1 cellular context compared by ENCODE assay signal in the genomic region with DNA sequence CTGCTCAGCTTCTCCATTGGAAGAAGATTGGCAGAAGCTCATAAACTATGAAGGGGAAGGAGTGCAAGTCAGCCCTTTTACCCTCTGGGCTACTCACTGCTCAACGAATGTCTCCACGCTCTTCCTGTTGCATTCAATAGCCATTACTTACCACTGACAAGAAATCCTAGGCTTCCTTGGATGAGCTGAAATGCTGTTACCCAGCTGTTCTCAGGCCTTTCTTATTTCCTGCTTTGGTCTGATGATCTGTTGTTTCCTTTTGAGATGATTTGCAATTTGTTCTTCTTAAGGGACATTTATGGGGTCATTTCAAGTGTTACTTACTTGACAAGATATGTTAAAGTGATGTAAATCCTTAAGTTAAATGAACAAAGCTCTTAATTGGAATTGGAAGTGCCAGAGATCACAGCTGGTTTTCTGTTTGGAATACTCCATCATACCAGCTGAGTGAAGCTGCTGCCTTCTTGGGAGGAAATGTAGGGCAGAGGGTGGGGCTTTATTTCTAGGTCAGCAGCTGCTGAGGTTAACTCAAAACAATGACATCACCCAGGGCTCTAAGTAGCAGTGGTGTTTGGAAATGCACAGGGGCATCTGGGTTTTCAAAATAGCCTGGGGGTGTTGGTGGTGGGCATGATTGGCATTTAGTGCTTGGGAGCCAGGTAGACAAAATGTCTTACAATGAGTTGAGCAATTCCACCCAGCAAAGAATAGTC.
TF ChIP-seq lines count a peak whose summit lies in the region.

No MANE protein-coding gene starts in this region.

TF ChIP-seq in HEK293, 187 proteins besides CTCF, POLR2A, EP300 and RAD21 (continued from another document and continues in another):
- TF ChIP-seq ZNF280D (tag by site-specific recombination; IDR thresholded peaks at IDR 0.05) (no peak), ZFP41 (tag by site-specific recombination; IDR thresholded peaks at IDR 0.05; ENCODE audit: borderline replicate concordance) (no peak), ZNF704 (tag by site-specific recombination; IDR thresholded peaks at IDR 0.05) (no peak), ZNF391 (tag by site-specific recombination; IDR thresholded peaks at IDR 0.05; ENCODE audit: borderline replicate concordance, low read depth) (no peak), PRDM10 (tag by site-specific recombination; IDR thresholded peaks at IDR 0.05) (peak; percentile 78), ZNF404 (tag by site-specific recombination; IDR thresholded peaks at IDR 0.05) (no peak), ZNF629 (tag by site-specific recombination; IDR thresholded peaks at IDR 0.05) (peak; percentile 87), HOXA7 (CRISPR knock-in tag; IDR thresholded peaks at IDR 0.05; ENCODE audit: borderline replicate concordance) (no peak), KLF1 (tag by site-specific recombination; IDR thresholded peaks at IDR 0.05) (peak; percentile 72; the same call in 1 of the 2 replicates), ZNF311 (tag by site-specific recombination; IDR thresholded peaks at IDR 0.05; ENCODE audit: borderline replicate concordance) (no peak), ZNF585B (tag by site-specific recombination; IDR thresholded peaks at IDR 0.05) (peak; percentile 34; the same call in 1 of the 2 replicates), ZIC2 (tag by site-specific recombination; IDR thresholded peaks at IDR 0.05) (no peak), ZNF202 (tag by site-specific recombination; IDR thresholded peaks at IDR 0.05; ENCODE audit: borderline replicate concordance) (no peak), ZNF513 (tag by site-specific recombination; IDR thresholded peaks at IDR 0.05) (no peak), KLF9 (tag by site-specific recombination; IDR thresholded peaks at IDR 0.05; ENCODE audit: low read depth) (0 out of 2 replicates have a peak, but pooled peaks have one; percentile 12), ZNF660 (tag by site-specific recombination; IDR thresholded peaks at IDR 0.05) (peak; percentile 42; the same call in 1 of the 2 replicates), SP7 (tag by site-specific recombination; IDR thresholded peaks at IDR 0.05) (no peak), ZXDB (tag by site-specific recombination; IDR thresholded peaks at IDR 0.05) (peak; percentile 53; the same call in 1 of the 2 replicates), KLF10 (tag by site-specific recombination; IDR thresholded peaks at IDR 0.05) (peak; percentile 46), ATF2 (tag by site-specific recombination; IDR thresholded peaks at IDR 0.05; ENCODE audit: low read depth) (peak; percentile 88), GLI4 (tag by site-specific recombination; IDR thresholded peaks at IDR 0.05) (no peak), ZNF2 (tag by site-specific recombination; IDR thresholded peaks at IDR 0.05) (no peak), ZNF433 (tag by site-specific recombination; IDR thresholded peaks at IDR 0.05; ENCODE audit: low read depth) (no peak), ZNF266 (tag by site-specific recombination; IDR thresholded peaks at IDR 0.05; ENCODE audit: low read depth) (no peak), ZNF174 (tag by site-specific recombination; IDR thresholded peaks at IDR 0.05) (no peak), ZNF561 (tag by site-specific recombination; IDR thresholded peaks at IDR 0.05; ENCODE audit: borderline replicate concordance) (no peak), ZNF10 (tag by site-specific recombination; IDR thresholded peaks at IDR 0.05) (peak; percentile 67; the same call in 1 of the 2 replicates), ZNF335 (tag by site-specific recombination; conservative IDR thresholded peaks at IDR 0.05) (no peak), MZF1 (tag by site-specific recombination; IDR thresholded peaks at IDR 0.05; ENCODE audit: borderline replicate concordance) (no peak), ZNF394 (tag by site-specific recombination; IDR thresholded peaks at IDR 0.05; ENCODE audit: borderline replicate concordance) (no peak), ZNF830 (tag by site-specific recombination; IDR thresholded peaks at IDR 0.05; ENCODE audit: low read depth) (no peak), ZNF501 (tag by site-specific recombination; IDR thresholded peaks at IDR 0.05) (no peak), ZBTB10 (tag by site-specific recombination; IDR thresholded peaks at IDR 0.05) (no peak), ZNF473 (tag by site-specific recombination; IDR thresholded peaks at IDR 0.05) (no peak), ZNF248 (tag by site-specific recombination; IDR thresholded peaks at IDR 0.05) (no peak), ZNF514 (tag by site-specific recombination; IDR thresholded peaks at IDR 0.05) (no peak)
- TF ChIP-seq, protein P1, sequence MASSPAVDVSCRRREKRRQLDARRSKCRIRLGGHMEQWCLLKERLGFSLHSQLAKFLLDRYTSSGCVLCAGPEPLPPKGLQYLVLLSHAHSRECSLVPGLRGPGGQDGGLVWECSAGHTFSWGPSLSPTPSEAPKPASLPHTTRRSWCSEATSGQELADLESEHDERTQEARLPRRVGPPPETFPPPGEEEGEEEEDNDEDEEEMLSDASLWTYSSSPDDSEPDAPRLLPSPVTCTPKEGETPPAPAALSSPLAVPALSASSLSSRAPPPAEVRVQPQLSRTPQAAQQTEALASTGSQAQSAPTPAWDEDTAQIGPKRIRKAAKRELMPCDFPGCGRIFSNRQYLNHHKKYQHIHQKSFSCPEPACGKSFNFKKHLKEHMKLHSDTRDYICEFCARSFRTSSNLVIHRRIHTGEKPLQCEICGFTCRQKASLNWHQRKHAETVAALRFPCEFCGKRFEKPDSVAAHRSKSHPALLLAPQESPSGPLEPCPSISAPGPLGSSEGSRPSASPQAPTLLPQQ (tag by site-specific recombination; IDR thresholded peaks at IDR 0.05) = 0 out of 2 replicates have a peak, but pooled peaks have one; percentile 23
- TF ChIP-seq, protein P2, sequence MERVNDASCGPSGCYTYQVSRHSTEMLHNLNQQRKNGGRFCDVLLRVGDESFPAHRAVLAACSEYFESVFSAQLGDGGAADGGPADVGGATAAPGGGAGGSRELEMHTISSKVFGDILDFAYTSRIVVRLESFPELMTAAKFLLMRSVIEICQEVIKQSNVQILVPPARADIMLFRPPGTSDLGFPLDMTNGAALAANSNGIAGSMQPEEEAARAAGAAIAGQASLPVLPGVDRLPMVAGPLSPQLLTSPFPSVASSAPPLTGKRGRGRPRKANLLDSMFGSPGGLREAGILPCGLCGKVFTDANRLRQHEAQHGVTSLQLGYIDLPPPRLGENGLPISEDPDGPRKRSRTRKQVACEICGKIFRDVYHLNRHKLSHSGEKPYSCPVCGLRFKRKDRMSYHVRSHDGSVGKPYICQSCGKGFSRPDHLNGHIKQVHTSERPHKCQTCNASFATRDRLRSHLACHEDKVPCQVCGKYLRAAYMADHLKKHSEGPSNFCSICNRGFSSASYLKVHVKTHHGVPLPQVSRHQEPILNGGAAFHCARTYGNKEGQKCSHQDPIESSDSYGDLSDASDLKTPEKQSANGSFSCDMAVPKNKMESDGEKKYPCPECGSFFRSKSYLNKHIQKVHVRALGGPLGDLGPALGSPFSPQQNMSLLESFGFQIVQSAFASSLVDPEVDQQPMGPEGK (tag by site-specific recombination; IDR thresholded peaks at IDR 0.05) = peak; percentile 48
- TF ChIP-seq, protein P3, sequence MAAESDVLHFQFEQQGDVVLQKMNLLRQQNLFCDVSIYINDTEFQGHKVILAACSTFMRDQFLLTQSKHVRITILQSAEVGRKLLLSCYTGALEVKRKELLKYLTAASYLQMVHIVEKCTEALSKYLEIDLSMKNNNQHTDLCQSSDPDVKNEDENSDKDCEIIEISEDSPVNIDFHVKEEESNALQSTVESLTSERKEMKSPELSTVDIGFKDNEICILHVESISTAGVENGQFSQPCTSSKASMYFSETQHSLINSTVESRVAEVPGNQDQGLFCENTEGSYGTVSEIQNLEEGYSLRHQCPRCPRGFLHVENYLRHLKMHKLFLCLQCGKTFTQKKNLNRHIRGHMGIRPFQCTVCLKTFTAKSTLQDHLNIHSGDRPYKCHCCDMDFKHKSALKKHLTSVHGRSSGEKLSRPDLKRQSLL (tag by site-specific recombination; IDR thresholded peaks at IDR 0.05) = no peak
